20 cellular contexts compared by ENCODE assay signal in genomic region chr10:9035355-9035754, GRCh38.
"Had no signal": no experiment of that assay in that cellular context is flagged by ENCODE, and none has a peak within 500 bp of the region (broad histone marks: within the 10 kb centered on the region; RNA-seq: fewer than 3 reads in every experiment).

No MANE protein-coding gene starts in this region.

- H3K9ac ChIP-seq: KMS-11 had no signal

- H3K4me1 ChIP-seq: SJSA1 had no signal

- H3K27me3 ChIP-seq: SJSA1 had no signal

- H3K36me3 ChIP-seq: SJSA1 had no signal

- H3K9me3 ChIP-seq: SJSA1 had no signal

- H3K4me2 ChIP-seq: KMS-11 had no signal

- DNase-seq: Kasumi-1, MM.1S, NCI-H1092 treated with DMSO at 0.1 percent for 48 hours, NCI-H1436, NCI-H1694 treated with DMSO at 0.1 percent for 48 hours, NCI-H1930, NCI-H2081, NCI-H2107, NCI-H2227 treated with DMSO at 0.1 percent for 48 hours, NCI-H524, NCI-H69, NCI-H774, Right ventricle myocardium superior, RPMI8226, SIG-M5 had no signal

- H3K27ac ChIP-seq: HL-60, KMS-11, SJSA1, SK-N-MC had no signal

- H3K4me3 ChIP-seq: K562, SJSA1, SK-N-MC had no signal
